18 cellular contexts compared by ENCODE assay signal in the genomic region with DNA sequence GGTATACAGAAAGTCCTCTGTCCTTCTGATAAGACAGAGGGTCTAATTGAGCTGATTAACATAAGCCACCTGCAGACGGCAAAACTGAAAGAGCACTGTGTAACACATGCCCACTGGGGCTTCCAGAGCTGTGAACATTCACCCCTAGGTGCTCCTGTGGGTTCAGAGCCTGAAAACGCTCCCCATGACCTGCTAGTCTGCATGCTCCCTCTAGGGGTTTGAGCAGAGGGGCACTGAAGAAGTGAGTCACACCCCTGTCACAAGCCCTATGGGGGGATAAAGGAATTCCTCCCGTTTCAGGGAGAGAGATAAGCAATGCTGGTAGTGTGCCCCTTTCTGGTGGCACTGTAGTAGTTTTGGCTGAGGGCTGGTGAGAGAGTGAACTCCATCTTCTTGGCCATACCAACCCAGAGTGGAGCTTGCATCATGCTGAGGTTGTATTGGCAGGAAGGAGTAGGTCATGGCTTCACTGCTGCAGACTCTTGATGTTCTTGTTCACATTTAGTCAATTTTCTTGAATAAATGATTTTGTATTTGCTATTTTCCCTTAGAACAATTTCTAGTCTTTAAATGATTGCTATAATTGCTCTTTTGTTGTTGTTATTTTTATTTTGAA.
DNase-seq lines count a peak whose midpoint lies in the region; ATAC-seq and TF ChIP-seq lines count a peak whose summit lies in the region.
"Had no signal": no experiment of that assay in that cellular context is flagged by ENCODE, and none has a peak within 500 bp of the region (broad histone marks: within the 10 kb centered on the region; RNA-seq: fewer than 3 reads in every experiment).

No MANE protein-coding gene starts in this region.

- H3K79me2 ChIP-seq in mesendoderm (ENCODE audit: control insufficient read depth, insufficient read depth, low read length), result no peaks in the 10 kb centered on the region

- peak; percentile 7 for DNase-seq in NCI-H82 (lab: John Stamatoyannopoulos, UW)
- no peak for DNase-seq in NCI-H82 treated with DMSO at 0.1 percent for 48 hours (lab: John Stamatoyannopoulos, UW; ENCODE audit: unreplicated experiment)
- peak; percentile 16 for DNase-seq in NB4 (ENCODE audit: low read depth)
- DNase-seq in mesendoderm, result peak; percentile 53
- DNase-seq in esophagus squamous epithelium (lab: John Stamatoyannopoulos, UW), result no peak
- DNase-seq in HPDE6-E6E7 (ENCODE audit: extremely low spot score), result no peak
- DNase-seq: amygdala; effector CD8-positive, alpha-beta T cell; GDM1; NCI-H187; NCI-H510A; PC-3; SJCRH30; T-helper 17 cell had no signal

- no peak overlapping the region for H2BK15ac ChIP-seq in mesendoderm (replicated peaks; ENCODE audit: low read depth)

- H3K9ac ChIP-seq in mesendoderm (ENCODE audit: low read length), result no peak overlapping the region

- no peak overlapping the region for H2BK120ac ChIP-seq in mesendoderm (ENCODE audit: low read depth, low read length)

- TF ChIP-seq CTCF in NB4 (IDR thresholded peaks at IDR 0.05; ENCODE audit: low read depth, low read length), result no peak
- no peak for TF ChIP-seq CTCF in esophagus squamous epithelium (IDR thresholded peaks at IDR 0.05)

- no peaks in the 10 kb centered on the region for H3K79me1 ChIP-seq in mesendoderm (ENCODE audit: low read length)

- H3K36me3 ChIP-seq in mesendoderm (ENCODE audit: control insufficient read depth, insufficient read depth, low read length) (no peaks in the 10 kb centered on the region), esophagus squamous epithelium (no peaks in the 10 kb centered on the region)
- H3K36me3 ChIP-seq: SJCRH30 had no signal

- no peak overlapping the region for H2BK5ac ChIP-seq in mesendoderm (ENCODE audit: low read length)

- H3K23ac ChIP-seq in mesendoderm (ENCODE audit: low read length), result no peak overlapping the region

- no peak overlapping the region for H2AK5ac ChIP-seq in mesendoderm (ENCODE audit: low read length)

- peak; percentile 57 for ATAC-seq in GM21786 (IDR thresholded peaks at IDR 0.05; ENCODE audit: unreplicated experiment)
- ATAC-seq in GM21367 (IDR thresholded peaks at IDR 0.05; ENCODE audit: unreplicated experiment), result no peak
- ATAC-seq: PC-3, T-helper 17 cell had no signal

- H3K27ac ChIP-seq in mesendoderm (ENCODE audit: low read depth, low read length) (no peak overlapping the region), esophagus squamous epithelium (no peak overlapping the region)
- H3K27ac ChIP-seq: 22Rv1, SJCRH30 had no signal

- no peak overlapping the region for H3K18ac ChIP-seq in mesendoderm (ENCODE audit: low read length)

- H3K4me2 ChIP-seq in mesendoderm (ENCODE audit: low read length), result no peak overlapping the region
- H3K4me2 ChIP-seq: smooth muscle cell had no signal

- no peak overlapping the region for H3K56ac ChIP-seq in mesendoderm (ENCODE audit: low read length)

- H4K8ac ChIP-seq in mesendoderm (ENCODE audit: low read depth, low read length), result no peak overlapping the region

- TF ChIP-seq POLR2A in NB4 (IDR thresholded peaks at IDR 0.05; ENCODE audit: extremely low read depth, insufficient read length), result no peak
- TF ChIP-seq POLR2A in esophagus squamous epithelium (IDR thresholded peaks at IDR 0.05), result no peak

- H3K4ac ChIP-seq in mesendoderm (ENCODE audit: low read depth, low read length), result no peak overlapping the region

- H4K5ac ChIP-seq in mesendoderm (ENCODE audit: low read length), result no peak overlapping the region

- H3K27me3 ChIP-seq in mesendoderm (ENCODE audit: insufficient read depth, low read length, poor library complexity) (no peaks in the 10 kb centered on the region), esophagus squamous epithelium (no peaks in the 10 kb centered on the region)
- H3K27me3 ChIP-seq: SJCRH30 had no signal

- intact Hi-C loops in esophagus squamous epithelium (cut with DNase I), result no loop called here

- WGBS in mesendoderm (ENCODE audit: extremely low coverage, insufficient coverage, low lambda C conversion rate), result no CpG with 5 or more reads among the region's 3 CpGs
- 57 to 94% methylated on average over 2 to 3 of the region's 3 CpGs for WGBS in esophagus squamous epithelium, 2 donors

- H3K4me3 ChIP-seq in NB4 (ENCODE audit: low read depth, low read length) (no peak overlapping the region), mesendoderm (ENCODE audit: low read length) (no peak overlapping the region), esophagus squamous epithelium (no peak overlapping the region)
- H3K4me3 ChIP-seq: SJCRH30, smooth muscle cell had no signal

- no peaks in the 10 kb centered on the region for H3K4me1 ChIP-seq in mesendoderm (ENCODE audit: control insufficient read depth, low read depth, low read length)
- H3K4me1 ChIP-seq in esophagus squamous epithelium, result no peaks in the 10 kb centered on the region
- H3K4me1 ChIP-seq: SJCRH30 had no signal

- H3K9me3 ChIP-seq in esophagus squamous epithelium, result no peaks in the 10 kb centered on the region
- H3K9me3 ChIP-seq: SJCRH30 had no signal

Comparison
In these comparisons a context has a peak if more than half of its experiments do, and no peak if none do; other contexts are left out.
1. DNase-seq: peak in NCI-H82 (single experiment), NB4 (single experiment) and mesendoderm (single experiment); none in NCI-H82 treated with DMSO at 0.1 percent for 48 hours (single experiment), esophagus squamous epithelium (single experiment) and HPDE6-E6E7 (single experiment).